In genomic region chr19:39212377-39212742, GRCh38 we compare ENCODE assay signal across 8 cellular contexts. TPM values are rescaled to one million over a fixed set of nuclear protein-coding genes. Genes with fewer than 3 reads are reported as not detected.
DNase-seq lines count a peak whose midpoint lies in the region; ATAC-seq, FAIRE-seq and TF ChIP-seq lines count a peak whose summit lies in the region.

No MANE protein-coding gene starts in this region.

- H3K9me3 ChIP-seq in A549 (peaks cover 18% of the 10 kb centered on the region), smooth muscle cell (replicated peaks; ENCODE audit: low read depth) (no peaks in the 10 kb centered on the region)

- TF ChIP-seq RAD21 in A549 (conservative IDR thresholded peaks at IDR 0.05 in 1 of 2, IDR thresholded peaks at IDR 0.05 in 1 of 2) = peak; percentile 93 to 98

- FAIRE-seq in A549 (lab: Jason Lieb, UNC) = peak; percentile 97

- H2AFZ ChIP-seq in smooth muscle cell (ENCODE audit: low read depth) = no peak overlapping the region

- no peaks in the 10 kb centered on the region for H3K4me1 Mint-ChIP-seq in activated B cell treated with CpG ODN at 0.5 μM for 24 hours

- no peaks in the 10 kb centered on the region for H3K36me3 Mint-ChIP-seq in activated B cell treated with CpG ODN at 0.5 μM for 24 hours (ENCODE audit: low read depth)

- peak in 1 of 2 experiments; percentile 76 for DNase-seq in A549 (ENCODE audit: low read depth in 1 of 2, low spot score in 1 of 2)
- no peak for DNase-seq in HFF-Myc (ENCODE audit: extremely low read depth, low read depth)
- no peak for DNase-seq in activated B cell treated with CpG ODN at 0.5 μM for 24 hours
- peak; percentile 32 for DNase-seq in dermis blood vessel endothelial cell
- no peak for DNase-seq in smooth muscle cell (lab: John Stamatoyannopoulos, UW; ENCODE audit: unreplicated experiment)

- ATAC-seq in A549 = peak; percentile 90
- peak; percentile 40 for ATAC-seq in activated B cell treated with CpG ODN at 0.5 μM for 24 hours (ENCODE audit: low read depth)
- ATAC-seq in HG03175 (IDR thresholded peaks at IDR 0.05; ENCODE audit: unreplicated experiment) = no peak
- ATAC-seq in HG03439 (IDR thresholded peaks at IDR 0.05; ENCODE audit: unreplicated experiment) = no peak
- ATAC-seq in GM18511 (IDR thresholded peaks at IDR 0.05; ENCODE audit: unreplicated experiment) = no peak

- TF ChIP-seq CTCF in A549 (IDR thresholded peaks at IDR 0.05) = peak; percentile 84
- peak; percentile 53 for TF ChIP-seq CTCF in HFF-Myc (IDR thresholded peaks at IDR 0.05; ENCODE audit: low read depth, low read length, missing control alignments)
- no peak for TF ChIP-seq CTCF in activated B cell treated with CpG ODN at 0.5 μM for 24 hours (IDR thresholded peaks at IDR 0.05)
- peak; percentile 20 for TF ChIP-seq CTCF in smooth muscle cell (IDR thresholded peaks at IDR 0.05; ENCODE audit: borderline replicate concordance, insufficient read depth, poor library complexity, severe bottlenecking)

- no peak overlapping the region for H3K27ac ChIP-seq in A549
- H3K27ac ChIP-seq in smooth muscle cell (ENCODE audit: low read depth) = no peak overlapping the region

- H3K4me3 ChIP-seq in A549 = no peak overlapping the region
- no peak overlapping the region for H3K4me3 ChIP-seq in HFF-Myc (replicated peaks; ENCODE audit: low read depth, low read length)
- H3K4me3 ChIP-seq in smooth muscle cell = no peak overlapping the region

- H4K20me1 ChIP-seq in smooth muscle cell (ENCODE audit: low read depth) = no peaks in the 10 kb centered on the region

- H3K9me3 Mint-ChIP-seq in activated B cell treated with CpG ODN at 0.5 μM for 24 hours = peaks cover 5% of the 10 kb centered on the region

- TF ChIP-seq EP300 in A549 (IDR thresholded peaks at IDR 0.05) = no peak

- H3K27me3 Mint-ChIP-seq in activated B cell treated with CpG ODN at 0.5 μM for 24 hours = peaks cover 10% of the 10 kb centered on the region

- WGBS in A549 (ENCODE audit: missing lambda C conversion rate) = 23% methylated on average over 8 of the region's 8 CpGs
- WGBS in smooth muscle cell (ENCODE audit: low lambda C conversion rate) = 37% methylated on average over 8 of the region's 8 CpGs

- H3K4me1 ChIP-seq in A549 = no peaks in the 10 kb centered on the region
- H3K4me1 ChIP-seq in smooth muscle cell (ENCODE audit: low read depth) = no peaks in the 10 kb centered on the region

- no peaks in the 10 kb centered on the region for H3K36me3 ChIP-seq in smooth muscle cell (ENCODE audit: low read depth)

- H3K4me3 Mint-ChIP-seq in activated B cell treated with CpG ODN at 0.5 μM for 24 hours = no peak overlapping the region

- CTCF ChIA-PET in A549 (lab: Yijun Ruan, JAX) = interaction anchor here (0.6 to 8.0 kb wide), 29 partner anchors 9 to 260 kb away, joined by 3 to 78 read pairs (median 4); partner anchors contain the start of genes GMFG, IFNL1, SAMD4B and SYCN
- CTCF ChIA-PET in activated B cell treated with CpG ODN at 0.5 μM for 24 hours (lab: Charles Lee) = interaction anchor here (1.0 kb wide), 1 partner anchor 117 kb away, joined by 3 read pairs; no protein-coding TSS in a partner anchor

- H3K4me2 ChIP-seq in A549 = no peak overlapping the region
- no peak overlapping the region for H3K4me2 ChIP-seq in smooth muscle cell

- H3K9ac ChIP-seq in smooth muscle cell (ENCODE audit: low read depth) = no peak overlapping the region

- H3K79me2 ChIP-seq in smooth muscle cell (ENCODE audit: low read depth) = no peaks in the 10 kb centered on the region

- no peak overlapping the region for H3K27ac Mint-ChIP-seq in activated B cell treated with CpG ODN at 0.5 μM for 24 hours

- H3F3A ChIP-seq in smooth muscle cell (ENCODE audit: low read depth) = no peaks in the 10 kb centered on the region

- no peak for TF ChIP-seq POLR2A in A549 (IDR thresholded peaks at IDR 0.05; ENCODE audit: low read length)

- intact Hi-C loops in activated B cell treated with CpG ODN at 0.5 μM for 24 hours (cut with micrococcal nuclease) = loop anchor here (1.0 to 5.0 kb wide), 2 partner anchors 116 to 320 kb away; partner anchors contain the start of gene EID2B

- POLR2A ChIA-PET in A549 (lab: Yijun Ruan, JAX) = interaction anchor here (1.3 kb wide), 1 partner anchor 130 kb away, joined by 4 read pairs; the partner anchor contains the start of gene SAMD4B
- POLR2A ChIA-PET in activated B cell treated with CpG ODN at 0.5 μM for 24 hours (lab: Charles Lee) = interaction anchor here (0.8 kb wide), 1 partner anchor 9 kb away, joined by 3 read pairs; no protein-coding TSS in a partner anchor

- H3K27me3 ChIP-seq in smooth muscle cell (ENCODE audit: low read depth) = no peaks in the 10 kb centered on the region

TF ChIP-seq in A549, 52 proteins besides CTCF, POLR2A, EP300 and RAD21 (continues in another document):
- TF ChIP-seq FOSL2 (IDR thresholded peaks at IDR 0.05) = no peak
- no peak for TF ChIP-seq FOSL2 (CRISPR knock-in tag; IDR thresholded peaks at IDR 0.05)
- TF ChIP-seq CHD4 (IDR thresholded peaks at IDR 0.05; ENCODE audit: borderline replicate concordance) = no peak
- no peak for TF ChIP-seq E2F6 (IDR thresholded peaks at IDR 0.05; ENCODE audit: borderline replicate concordance, low read depth)
- TF ChIP-seq JUN (IDR thresholded peaks at IDR 0.05) = 0 out of 5 replicates have a peak, but pooled peaks of 1 of the 2 experiments have one; percentile 37
- no peak for TF ChIP-seq HOXB5 (CRISPR knock-in tag; IDR thresholded peaks at IDR 0.05)
- peak; percentile 51 for TF ChIP-seq ZFP36 (IDR thresholded peaks at IDR 0.05; ENCODE audit: borderline replicate concordance, partially characterized antibody)
- no peak for TF ChIP-seq HOXB13 (CRISPR knock-in tag; IDR thresholded peaks at IDR 0.05; ENCODE audit: low read depth)
- no peak for TF ChIP-seq CBX8 (IDR thresholded peaks at IDR 0.05)
- no peak for TF ChIP-seq ESRRA (IDR thresholded peaks at IDR 0.05; ENCODE audit: borderline replicate concordance, low read length)
- no peak for TF ChIP-seq ZC3H11A (IDR thresholded peaks at IDR 0.05)
- no peak for TF ChIP-seq ZSCAN20 (CRISPR knock-in tag; IDR thresholded peaks at IDR 0.05)
- TF ChIP-seq RFX5 (IDR thresholded peaks at IDR 0.05) = no peak

RNA-seq across cellular contexts. Expression of gene SYCN, which starts 8.3 kb away (rescaled TPM):
- polyA plus RNA-seq in A549 (2011; rRNA removed) (not detected in 2 replicates), A549 (2017; fragmentation: RNase III; extraction: RNeasy Plus Mini Kit Qiagen cat#74134 plus additional on column Dnase treatment) (not detected in 3 replicates), smooth muscle cell (not detected in 2 replicates)
- polyA plus RNA-seq in A549 (2012; cell fraction: cytosol; rRNA removed) = not detected in 2 replicates
- 0.16 TPM in 1 of 2 replicates, not detected in the other for polyA plus RNA-seq in A549 (2012; cell fraction: nucleus; rRNA removed)
- polyA minus RNA-seq in A549 (2011; rRNA and poly(A)+ RNA removed) = not detected in 2 replicates
- total RNA-seq in activated B cell treated with CpG ODN at 0.5 μM for 24 hours (not detected in 2 replicates), dermis blood vessel endothelial cell (not detected in 2 replicates), smooth muscle cell (not detected in 2 replicates)

RNA-seq across cellular contexts. Expression of gene NCCRP1, which starts 15.6 kb away (rescaled TPM):
- polyA plus RNA-seq in A549 (2011; rRNA removed) = 0.90 and 1.1 TPM in 2 replicates
- 1.1 and 1.5 TPM in 2 replicates for polyA plus RNA-seq in A549 (2012; cell fraction: cytosol; rRNA removed)
- polyA plus RNA-seq in A549 (2012; cell fraction: nucleus; rRNA removed) = 1.8 and 2.4 TPM in 2 replicates
- 0.71 to 1.1 TPM (median 0.99 TPM) in 3 replicates for polyA plus RNA-seq in A549 (2017; fragmentation: RNase III; extraction: RNeasy Plus Mini Kit Qiagen cat#74134 plus additional on column Dnase treatment)
- 0.44 and 0.54 TPM in 2 replicates for polyA minus RNA-seq in A549 (2011; rRNA and poly(A)+ RNA removed)
- not detected in 2 replicates for total RNA-seq in activated B cell treated with CpG ODN at 0.5 μM for 24 hours
- total RNA-seq in dermis blood vessel endothelial cell = not detected in 2 replicates
- total RNA-seq in smooth muscle cell = 2.2 and 4.0 TPM in 2 replicates
- 1.5 TPM in 2 replicates for polyA plus RNA-seq in smooth muscle cell

RNA-seq across cellular contexts. Expression of gene IFNL3, which starts 32.4 kb away (rescaled TPM):
- not detected in 2 replicates for polyA plus RNA-seq in A549 (2011; rRNA removed)
- not detected in 2 replicates for polyA plus RNA-seq in A549 (2012; cell fraction: cytosol; rRNA removed)
- not detected in 2 replicates for polyA plus RNA-seq in A549 (2012; cell fraction: nucleus; rRNA removed)
- not detected in 3 replicates for polyA plus RNA-seq in A549 (2017; fragmentation: RNase III; extraction: RNeasy Plus Mini Kit Qiagen cat#74134 plus additional on column Dnase treatment)
- not detected in 2 replicates for polyA minus RNA-seq in A549 (2011; rRNA and poly(A)+ RNA removed)
- not detected in 2 replicates for total RNA-seq in activated B cell treated with CpG ODN at 0.5 μM for 24 hours
- not detected in 2 replicates for total RNA-seq in dermis blood vessel endothelial cell
- total RNA-seq in smooth muscle cell = not detected in 2 replicates
- 0.34 TPM in 1 of 2 replicates, not detected in the other for polyA plus RNA-seq in smooth muscle cell

RNA-seq across cellular contexts. Expression of gene IFNL4, which starts 36.3 kb away (rescaled TPM):
- polyA plus RNA-seq in A549 (2011; rRNA removed) (not detected in 2 replicates), A549 (2017; fragmentation: RNase III; extraction: RNeasy Plus Mini Kit Qiagen cat#74134 plus additional on column Dnase treatment) (not detected in 3 replicates), smooth muscle cell (0.15 TPM in 1 of 2 replicates, not detected in the other)
- polyA plus RNA-seq in A549 (2012; cell fraction: cytosol; rRNA removed) = not detected in 2 replicates
- polyA plus RNA-seq in A549 (2012; cell fraction: nucleus; rRNA removed) = not detected in 2 replicates
- not detected in 2 replicates for polyA minus RNA-seq in A549 (2011; rRNA and poly(A)+ RNA removed)
- total RNA-seq in activated B cell treated with CpG ODN at 0.5 μM for 24 hours (not detected in 2 replicates), dermis blood vessel endothelial cell (0.05 TPM in 1 of 2 replicates, not detected in the other), smooth muscle cell (not detected in 2 replicates)

RNA-seq across cellular contexts. Expression of gene IFNL2, which starts 55.8 kb away (rescaled TPM):
- polyA plus RNA-seq in A549 (2011; rRNA removed) = not detected in 2 replicates
- polyA plus RNA-seq in A549 (2012; cell fraction: cytosol; rRNA removed) = 0.12 TPM in 1 of 2 replicates, not detected in the other
- 0.14 TPM in 1 of 2 replicates, not detected in the other for polyA plus RNA-seq in A549 (2012; cell fraction: nucleus; rRNA removed)
- not detected in 3 replicates for polyA plus RNA-seq in A549 (2017; fragmentation: RNase III; extraction: RNeasy Plus Mini Kit Qiagen cat#74134 plus additional on column Dnase treatment)
- polyA minus RNA-seq in A549 (2011; rRNA and poly(A)+ RNA removed) = not detected in 2 replicates
- total RNA-seq in activated B cell treated with CpG ODN at 0.5 μM for 24 hours = not detected in 2 replicates
- total RNA-seq in dermis blood vessel endothelial cell = not detected in 2 replicates
- total RNA-seq in smooth muscle cell = not detected in 2 replicates
- not detected in 2 replicates for polyA plus RNA-seq in smooth muscle cell

Comparison
In these comparisons a context has a peak if more than half of its experiments do, and no peak if none do; other contexts are left out.
1. ATAC-seq: peak in A549 (2 of 2) and activated B cell treated with CpG ODN at 0.5 μM for 24 hours (single experiment); none in HG03175 (single experiment), HG03439 (single experiment) and GM18511 (single experiment).